In the genomic region with DNA sequence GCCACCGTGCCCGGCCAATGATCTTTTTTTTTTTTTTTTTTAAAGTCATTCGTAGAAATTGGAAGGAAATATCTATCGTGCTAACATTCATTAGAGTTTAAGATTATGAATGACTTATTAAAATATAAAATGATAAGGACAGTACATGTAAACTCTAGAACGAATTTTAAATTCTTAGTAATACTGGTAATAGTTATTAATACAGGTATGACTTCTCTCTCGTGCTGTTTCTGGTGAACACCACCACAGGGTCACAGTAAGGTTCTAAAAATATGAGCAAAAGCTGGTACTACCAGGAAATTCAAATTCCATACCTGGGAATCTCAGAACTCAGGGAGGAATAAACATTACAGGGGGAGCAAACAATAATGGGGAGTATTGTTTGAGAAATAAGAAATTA, we compare ENCODE assay signal across 16 cellular contexts. TPM values are rescaled to one million over a fixed set of nuclear protein-coding genes. Genes with fewer than 3 reads are reported as not detected.
DNase-seq lines count a peak whose midpoint lies in the region; ATAC-seq and TF ChIP-seq lines count a peak whose summit lies in the region.
"Had no signal": no experiment of that assay in that cellular context is flagged by ENCODE, and none has a peak within 500 bp of the region (broad histone marks: within the 10 kb centered on the region; RNA-seq: fewer than 3 reads in every experiment).

No MANE protein-coding gene starts in this region.

- WGBS in liver, result 42% methylated on average over 6 of the region's 6 CpGs

- no peaks in the 10 kb centered on the region for H3K36me3 ChIP-seq in CD4-positive, alpha-beta memory T cell (ENCODE audit: insufficient read depth, low read length)
- H3K36me3 ChIP-seq in liver (ENCODE audit: control insufficient read depth in 4 of 4, insufficient read depth in 3 of 4, low read depth in 1 of 4, low read length in 3 of 4), result no peaks in the 10 kb centered on the region

- no peak overlapping the region for H3K9ac ChIP-seq in liver (ENCODE audit: low read depth in 1 of 2, low read length in 2 of 2)
- H3K9ac ChIP-seq: parathyroid adenoma had no signal

- H3K4me3 Mint-ChIP-seq in CD4-positive, alpha-beta memory T cell, result peak overlapping the region; percentile 64 to 94 (median 82)
- H3K4me3 Mint-ChIP-seq in activated T-helper 1 cell treated with anti-CD3 and anti-CD28 coated beads, Interleukin-12 subunit alpha, Interleukin-12 subunit beta, Interleukin-2, Interleukin-4 antibody, amounts not matched to agents 30 ng/mL and 10 ng/mL and 1 ng/mL, durations not matched to agents 14 hours and 24 hours and 36 hours, result peak overlapping the region; percentile 40
- no peak overlapping the region for H3K4me3 Mint-ChIP-seq in glutamatergic neuron (ENCODE audit: unreplicated experiment)

- H3K27ac Mint-ChIP-seq in CD4-positive, alpha-beta memory T cell, result peak overlapping the region; percentile 60 to 91 (median 79)
- no peak overlapping the region for H3K27ac Mint-ChIP-seq in activated T-helper 1 cell treated with anti-CD3 and anti-CD28 coated beads, Interleukin-12 subunit alpha, Interleukin-12 subunit beta, Interleukin-2, Interleukin-4 antibody, amounts not matched to agents 30 ng/mL and 10 ng/mL and 1 ng/mL, durations not matched to agents 14 hours and 24 hours and 36 hours
- no peak overlapping the region for H3K27ac Mint-ChIP-seq in glutamatergic neuron (ENCODE audit: unreplicated experiment)

- ATAC-seq in GM18861 (IDR thresholded peaks at IDR 0.05; ENCODE audit: unreplicated experiment) (no peak), GM19455 (IDR thresholded peaks at IDR 0.05; ENCODE audit: unreplicated experiment) (no peak)

- in situ Hi-C loops in ACHN (cut with HindIII; ENCODE audit: low pct_ligation_motif_present, low pct_unique_long_range_greater_than_20kb, low sequenced_read_pairs), result no loop called here

- DNase-seq in ACHN (peak; percentile 27), glutamatergic neuron (no peak), DMS114 treated with DMSO at 0.1 percent for 48 hours (lab: John Stamatoyannopoulos, UW; ENCODE audit: unreplicated experiment) (no peak)
- DNase-seq in CD4-positive, alpha-beta memory T cell, result no peak
- no peak for DNase-seq in activated T-helper 1 cell treated with anti-CD3 and anti-CD28 coated beads, Interleukin-12 subunit alpha, Interleukin-12 subunit beta, Interleukin-2, Interleukin-4 antibody, amounts not matched to agents 30 ng/mL and 10 ng/mL and 1 ng/mL, durations not matched to agents 14 hours and 24 hours and 36 hours (ENCODE audit: low spot score)
- DNase-seq: C1 segment of cervical spinal cord, HCEC 1CT, islet precursor cell, NCI-H774, RPMI8226, substantia nigra, T-helper 9 cell had no signal

- peaks cover 88% of the 10 kb centered on the region for H3K4me1 ChIP-seq in CD4-positive, alpha-beta memory T cell (ENCODE audit: insufficient read depth, low read length)
- H3K4me1 ChIP-seq in liver (ENCODE audit: control insufficient read depth in 4 of 4, insufficient read depth in 4 of 4, low read length in 3 of 4), result peaks cover 1 to 22% (median 19%) of the 10 kb centered on the region in 4 donors

- peaks cover 4 to 12% of the 10 kb centered on the region in 2 donors for H3K36me3 Mint-ChIP-seq in CD4-positive, alpha-beta memory T cell
- peaks cover 8% of the 10 kb centered on the region for H3K36me3 Mint-ChIP-seq in activated T-helper 1 cell treated with anti-CD3 and anti-CD28 coated beads, Interleukin-12 subunit alpha, Interleukin-12 subunit beta, Interleukin-2, Interleukin-4 antibody, amounts not matched to agents 30 ng/mL and 10 ng/mL and 1 ng/mL, durations not matched to agents 14 hours and 24 hours and 36 hours (ENCODE audit: low read depth)
- no peaks in the 10 kb centered on the region for H3K36me3 Mint-ChIP-seq in glutamatergic neuron (ENCODE audit: unreplicated experiment)

- POLR2A ChIA-PET in CD4-positive, alpha-beta memory T cell (lab: Charles Lee; ENCODE audit: partially characterized antibody), result interaction anchor here (12.7 kb wide), 1 partner anchor 26 kb away, joined by 106 read pairs; a partner anchor contains a TSS

- intact Hi-C loops in CD4-positive, alpha-beta memory T cell (cut with micrococcal nuclease), result no loop called here
- intact Hi-C loops in activated T-helper 1 cell treated with anti-CD3 and anti-CD28 coated beads, Interleukin-12 subunit alpha, Interleukin-12 subunit beta, Interleukin-2, Interleukin-4 antibody, amounts not matched to agents 30 ng/mL and 10 ng/mL and 1 ng/mL, durations not matched to agents 14 hours and 24 hours and 36 hours (cut with micrococcal nuclease), result loop anchor here (2.0 kb wide), 1 partner anchor 16 kb away; no protein-coding TSS in a partner anchor

- peaks cover 56 to 84% (median 70%) of the 10 kb centered on the region in 4 donors for H3K4me1 Mint-ChIP-seq in CD4-positive, alpha-beta memory T cell
- H3K4me1 Mint-ChIP-seq in activated T-helper 1 cell treated with anti-CD3 and anti-CD28 coated beads, Interleukin-12 subunit alpha, Interleukin-12 subunit beta, Interleukin-2, Interleukin-4 antibody, amounts not matched to agents 30 ng/mL and 10 ng/mL and 1 ng/mL, durations not matched to agents 14 hours and 24 hours and 36 hours (ENCODE audit: low read depth), result peaks cover 60% of the 10 kb centered on the region
- peaks cover 29% of the 10 kb centered on the region for H3K4me1 Mint-ChIP-seq in glutamatergic neuron (ENCODE audit: low read depth, unreplicated experiment)

- TF ChIP-seq CTCF in liver (IDR thresholded peaks at IDR 0.05; ENCODE audit: low read depth, low read length, missing input control) (no peak), glutamatergic neuron (IDR thresholded peaks at IDR 0.05; ENCODE audit: partially characterized antibody, unreplicated experiment) (no peak)

- CTCF ChIA-PET in CD4-positive, alpha-beta memory T cell (lab: Charles Lee; ENCODE audit: partially characterized antibody), result interaction anchor here (3.1 to 6.5 kb wide), 3 partner anchors 33 to 203 kb away, joined by 8 to 51 read pairs (median 22); no protein-coding TSS in a partner anchor

- H3K9me3 Mint-ChIP-seq in CD4-positive, alpha-beta memory T cell, result no peaks in the 10 kb centered on the region
- H3K9me3 Mint-ChIP-seq in activated T-helper 1 cell treated with anti-CD3 and anti-CD28 coated beads, Interleukin-12 subunit alpha, Interleukin-12 subunit beta, Interleukin-2, Interleukin-4 antibody, amounts not matched to agents 30 ng/mL and 10 ng/mL and 1 ng/mL, durations not matched to agents 14 hours and 24 hours and 36 hours, result no peaks in the 10 kb centered on the region
- H3K9me3 Mint-ChIP-seq in glutamatergic neuron (ENCODE audit: unreplicated experiment), result no peaks in the 10 kb centered on the region

- H3K27me3 ChIP-seq in CD4-positive, alpha-beta memory T cell (ENCODE audit: insufficient read depth, low read length), result no peaks in the 10 kb centered on the region
- H3K27me3 ChIP-seq in liver (ENCODE audit: control insufficient read depth in 4 of 4, insufficient read depth in 4 of 4, low read length in 3 of 4), result no peaks in the 10 kb centered on the region

- H3K27me3 Mint-ChIP-seq in CD4-positive, alpha-beta memory T cell, result no peaks in the 10 kb centered on the region
- H3K27me3 Mint-ChIP-seq in activated T-helper 1 cell treated with anti-CD3 and anti-CD28 coated beads, Interleukin-12 subunit alpha, Interleukin-12 subunit beta, Interleukin-2, Interleukin-4 antibody, amounts not matched to agents 30 ng/mL and 10 ng/mL and 1 ng/mL, durations not matched to agents 14 hours and 24 hours and 36 hours (ENCODE audit: insufficient read depth), result no peaks in the 10 kb centered on the region
- H3K27me3 Mint-ChIP-seq in glutamatergic neuron (ENCODE audit: unreplicated experiment), result peaks cover 8% of the 10 kb centered on the region

- no peak for TF ChIP-seq RAD21 in liver (IDR thresholded peaks at IDR 0.05)

- H3K4me3 ChIP-seq in CD4-positive, alpha-beta memory T cell (ENCODE audit: low read length in 2 of 2), result no peak overlapping the region
- no peak overlapping the region for H3K4me3 ChIP-seq in liver (ENCODE audit: low read depth in 1 of 3, low read length in 3 of 3)

- H3K27ac ChIP-seq in CD4-positive, alpha-beta memory T cell (ENCODE audit: low read depth, low read length), result peak overlapping the region; percentile 34
- H3K27ac ChIP-seq in liver (ENCODE audit: low read depth in 1 of 2, low read length in 2 of 2), result peak overlapping the region; percentile 28 to 67
- H3K27ac ChIP-seq: parathyroid adenoma had no signal

- H3K9me3 ChIP-seq in CD4-positive, alpha-beta memory T cell (ENCODE audit: control insufficient read depth in 1 of 2, low read length in 2 of 2), result no peaks in the 10 kb centered on the region
- H3K9me3 ChIP-seq in liver (ENCODE audit: control insufficient read depth in 4 of 4, low read length in 3 of 4), result no peaks in the 10 kb centered on the region

TF ChIP-seq in liver, 16 proteins besides CTCF, POLR2A, EP300 and RAD21:
- TF ChIP-seq FOXA2 (IDR thresholded peaks at IDR 0.05) (no peak), EGR1 (IDR thresholded peaks at IDR 0.05; ENCODE audit: low read depth in 2 of 2) (no peak)

RNA-seq across cellular contexts. Expression of a gene that starts 26.2 kb away (rescaled TPM):
- total RNA-seq in CD4-positive, alpha-beta memory T cell, result 100 to 1,000 TPM; 192 to 194 TPM
- polyA plus RNA-seq in CD4-positive, alpha-beta memory T cell, result 10 to 100 TPM in 1 of 2 donors, 1 to 10 TPM in 1; 4.5 to 49.5 TPM
- total RNA-seq in activated T-helper 1 cell treated with anti-CD3 and anti-CD28 coated beads, Interleukin-12 subunit alpha, Interleukin-12 subunit beta, Interleukin-2, Interleukin-4 antibody, amounts not matched to agents 30 ng/mL and 10 ng/mL and 1 ng/mL, durations not matched to agents 14 hours and 24 hours and 36 hours, result 164 and 178 TPM in 2 replicates
- total RNA-seq in liver (100 to 1,000 TPM in 1 of 2 donors, 10 to 100 TPM in 1; 78.9 to 299 TPM), glutamatergic neuron (ENCODE audit: unreplicated experiment) (182 TPM)
- 10 to 100 TPM; 22.4 to 28.7 TPM for polyA plus RNA-seq in liver

Comparison
In these comparisons a context has a peak if more than half of its experiments do, and no peak if none do; other contexts are left out.
1. H3K27ac Mint-ChIP-seq: peak in CD4-positive, alpha-beta memory T cell (7 of 7); none in activated T-helper 1 cell treated with anti-CD3 and anti-CD28 coated beads, Interleukin-12 subunit alpha, Interleukin-12 subunit beta, Interleukin-2, Interleukin-4 antibody, amounts not matched to agents 30 ng/mL and 10 ng/mL and 1 ng/mL, durations not matched to agents 14 hours and 24 hours and 36 hours (single experiment) and glutamatergic neuron (single experiment).